11 cellular contexts compared by ENCODE assay signal in genomic region chr3:191762323-191762960, GRCh38.
DNase-seq lines count a peak whose midpoint lies in the region; ATAC-seq and TF ChIP-seq lines count a peak whose summit lies in the region.
"Had no signal": no experiment of that assay in that cellular context is flagged by ENCODE, and none has a peak within 500 bp of the region (broad histone marks: within the 10 kb centered on the region; RNA-seq: fewer than 3 reads in every experiment).

No MANE protein-coding gene starts in this region.

- no peaks in the 10 kb centered on the region for H3K27me3 ChIP-seq in GM23248 (replicated peaks; ENCODE audit: insufficient read depth)
- H3K27me3 ChIP-seq in osteoblast (ENCODE audit: insufficient read depth, low read length), result no peaks in the 10 kb centered on the region

- TF ChIP-seq CTCF in osteoblast (IDR thresholded peaks at IDR 0.05; ENCODE audit: extremely low read depth, low read depth, low read length), result no peak

- no peaks in the 10 kb centered on the region for H3K9me2 ChIP-seq in GM23248 (ENCODE audit: insufficient read depth)

- no peak overlapping the region for H3K9ac ChIP-seq in GM23248
- H3K9ac ChIP-seq: KMS-11 had no signal

- H3K79me2 ChIP-seq in GM23248 (ENCODE audit: insufficient read depth) (no peaks in the 10 kb centered on the region), osteoblast (ENCODE audit: insufficient read depth, low read length) (no peaks in the 10 kb centered on the region)

- H3K4me2 ChIP-seq in GM23248 (ENCODE audit: unreplicated experiment) (peak overlapping the region; percentile 54), osteoblast (ENCODE audit: insufficient read depth, low read length) (peak overlapping the region; percentile 59)
- H3K4me2 ChIP-seq: KMS-11 had no signal

- H3F3A ChIP-seq in GM23248 (ENCODE audit: insufficient read depth), result no peaks in the 10 kb centered on the region

- DNase-seq in GM23248 (peak; percentile 61), NCI-H69 (lab: John Stamatoyannopoulos, UW) (peak; percentile 81), epithelial cell of prostate (ENCODE audit: low read depth, low spot score) (no peak), osteoblast (ENCODE audit: insufficient read length, low spot score, missing footprints) (no peak), RPMI8226 (no peak)
- DNase-seq in effector CD8-positive, alpha-beta T cell (lab: John Stamatoyannopoulos, UW), result no peak
- DNase-seq: erythroblast had no signal

- H3K36me3 ChIP-seq in GM23248 (ENCODE audit: low read depth), result no peaks in the 10 kb centered on the region
- H3K36me3 ChIP-seq in osteoblast (ENCODE audit: insufficient read depth, low read length), result no peaks in the 10 kb centered on the region

- H3K4me3 ChIP-seq in GM23248 (peak overlapping the region; percentile 38), osteoblast (ENCODE audit: insufficient read depth, low read length) (peak overlapping the region; percentile 9)

- H3K9me3 ChIP-seq in GM23248 (ENCODE audit: low read depth), result no peaks in the 10 kb centered on the region
- no peaks in the 10 kb centered on the region for H3K9me3 ChIP-seq in osteoblast (ENCODE audit: low read depth, low read length)

- ATAC-seq in HG02623 (IDR thresholded peaks at IDR 0.05; ENCODE audit: unreplicated experiment), result no peak
- no peak for ATAC-seq in HG02571 (IDR thresholded peaks at IDR 0.05; ENCODE audit: unreplicated experiment)
- ATAC-seq: natural killer cell treated with Interleukin-12 subunit alpha and Interleukin-12 subunit beta and Interleukin-15 and Interleukin-18, amount 100 ng/mL, for 72 hours had no signal

- H2AFZ ChIP-seq in GM23248 (peak overlapping the region; percentile 36; the same call in 1 of the 2 replicates), osteoblast (ENCODE audit: low read length) (peak overlapping the region; percentile 38)

- 4 to 5% methylated on average over 5 of the region's 5 CpGs for WGBS in GM23248 (ENCODE audit: low coverage in 1 of 2, low lambda C conversion rate in 2 of 2, missing lambda C conversion rate in 2 of 2), 2 experiments

- in situ Hi-C loops in GM23248 (cut with MboI), result no loop called here

- H3K4me1 ChIP-seq in GM23248 (ENCODE audit: insufficient read depth), result peaks cover 3% of the 10 kb centered on the region; the same call in 1 of the 2 replicates
- H3K4me1 ChIP-seq in osteoblast (ENCODE audit: insufficient read depth, low read length), result peaks cover 7% of the 10 kb centered on the region

- H3K27ac ChIP-seq in GM23248 (peak overlapping the region; percentile 26; the same call in 1 of the 2 replicates), epithelial cell of prostate (peak overlapping the region; percentile 42), osteoblast (ENCODE audit: low read depth, low read length) (peak overlapping the region; percentile 1)
- H3K27ac ChIP-seq: KMS-11 had no signal

- H4K20me1 ChIP-seq in GM23248 (ENCODE audit: insufficient read depth) (no peaks in the 10 kb centered on the region), osteoblast (ENCODE audit: insufficient read depth, low read length) (no peaks in the 10 kb centered on the region)

Comparison
In these comparisons a context has a peak if more than half of its experiments do, and no peak if none do; other contexts are left out.
1. DNase-seq: peak in GM23248 (single experiment) and NCI-H69 (single experiment); none in epithelial cell of prostate (single experiment), osteoblast (single experiment), effector CD8-positive, alpha-beta T cell (single experiment) and RPMI8226 (single experiment).
2. Peak in every context shown above with its lines, with median percentiles within 50 percentile points of each other: H3K27ac ChIP-seq.